In the genomic region with DNA sequence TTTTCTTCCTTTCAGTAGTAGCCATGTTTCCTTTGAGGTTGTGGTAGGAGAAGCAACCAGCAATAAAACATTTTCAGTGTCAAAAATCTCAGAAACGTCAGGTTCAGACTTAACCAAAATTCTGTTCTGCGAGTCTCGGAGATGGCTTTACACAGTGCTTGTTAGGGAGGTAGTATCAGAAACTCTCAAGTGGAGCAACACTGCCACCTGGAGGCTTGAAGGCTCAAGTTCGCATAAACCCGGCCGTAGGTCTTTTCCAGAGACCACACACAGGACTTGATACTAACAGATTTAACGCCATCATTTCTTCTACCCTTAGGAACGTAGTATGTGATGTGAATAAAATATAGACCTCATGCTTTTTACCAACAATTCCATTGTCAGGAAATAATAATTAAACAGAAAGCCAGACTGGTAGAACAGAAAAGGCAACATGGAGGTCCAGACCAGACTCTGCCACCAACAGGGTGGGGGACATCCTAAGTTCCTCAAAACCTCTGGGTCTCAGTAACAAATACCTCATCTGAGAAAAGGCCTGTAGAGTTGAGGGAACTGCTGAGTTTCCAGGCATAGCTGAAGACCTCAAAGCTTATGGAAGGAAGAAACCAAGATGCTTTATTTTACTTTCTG, we compare ENCODE assay signal across 8 cellular contexts. TPM values are rescaled to one million over a fixed set of nuclear protein-coding genes. Genes with fewer than 3 reads are reported as not detected.
DNase-seq lines count a peak whose midpoint lies in the region; ATAC-seq and TF ChIP-seq lines count a peak whose summit lies in the region.

No MANE protein-coding gene starts in this region.

- peak overlapping the region; percentile 20; the same call in 1 of the 2 replicates for H3K9ac ChIP-seq in IMR-90 (ENCODE audit: low read depth, low read length)
- peak overlapping the region; percentile 51 for H3K9ac ChIP-seq in OCI-LY3 (ENCODE audit: low read length)

- H3K4me1 ChIP-seq in IMR-90 (ENCODE audit: control insufficient read depth, insufficient read depth, low read length) (peaks cover 5% of the 10 kb centered on the region), OCI-LY3 (ENCODE audit: low read length) (peaks cover 45% of the 10 kb centered on the region)

- CTCF ChIA-PET in IMR-90 (lab: Yijun Ruan, JAX), result interaction anchor here (0.8 to 1.6 kb wide), 2 partner anchors 974 to 1115 kb away, joined by 3 to 4 read pairs; no protein-coding TSS in a partner anchor

- peaks cover 3% of the 10 kb centered on the region; the same call in 1 of the 2 replicates for H3K9me1 ChIP-seq in IMR-90 (ENCODE audit: insufficient read depth, low read length)

- H2BK120ac ChIP-seq in IMR-90 (ENCODE audit: low read depth, low read length), result peak overlapping the region; percentile 86

- peak overlapping the region; percentile 86 for H2BK20ac ChIP-seq in IMR-90 (ENCODE audit: low read depth, low read length)

- H3K4me2 ChIP-seq in IMR-90 (ENCODE audit: low read depth, low read length) (no peak overlapping the region), OCI-LY3 (ENCODE audit: low read length) (peak overlapping the region; percentile 94)

- H3K4me3 Mint-ChIP-seq in natural killer cell, result peak overlapping the region; percentile 89

- POLR2A ChIA-PET in IMR-90 (lab: Charles Lee; ENCODE audit: unreplicated experiment), result no interaction called here

- H3K27me3 ChIP-seq in IMR-90 (ENCODE audit: control insufficient read depth, insufficient read depth, low read length) (no peaks in the 10 kb centered on the region), OCI-LY3 (ENCODE audit: low read depth, low read length) (no peaks in the 10 kb centered on the region)

- H2AFZ ChIP-seq in IMR-90 (replicated peaks; ENCODE audit: low read length, poor library complexity), result no peak overlapping the region
- no peak overlapping the region for H2AFZ ChIP-seq in OCI-LY3 (ENCODE audit: low read depth, low read length)

- no peaks in the 10 kb centered on the region for H3K27me3 Mint-ChIP-seq in natural killer cell (ENCODE audit: low read depth in 2 of 2)

- dilution Hi-C loops in IMR-90 (cut with HindIII; ENCODE audit: low sequenced_read_pairs, unreplicated experiment), result no loop called here

- in situ Hi-C loops in IMR-90 (cut with MboI; ENCODE audit: low sequenced_read_pairs), result loop anchor here (5.0 kb wide), 1 partner anchor 971 kb away; no protein-coding TSS in a partner anchor

- H2AK9ac ChIP-seq in IMR-90 (replicated peaks; ENCODE audit: low read depth, low read length, poor library complexity), result no peak overlapping the region

- ATAC-seq in GM21526 (IDR thresholded peaks at IDR 0.05; ENCODE audit: low FRiP score, unreplicated experiment), result peak; percentile 92
- ATAC-seq in IMR-90 (ENCODE audit: low read depth), result peak; percentile 86
- peak; percentile 77 to 89 (median 81) for ATAC-seq in natural killer cell

- H4K20me1 ChIP-seq in IMR-90 (ENCODE audit: insufficient read depth, low read length) (no peaks in the 10 kb centered on the region), OCI-LY3 (ENCODE audit: insufficient read depth, low read length) (peaks cover 92% of the 10 kb centered on the region)

- no peak overlapping the region for H4K5ac ChIP-seq in IMR-90 (ENCODE audit: low read depth, low read length)

- H2BK5ac ChIP-seq in IMR-90 (ENCODE audit: low read depth, low read length, poor library complexity, severe bottlenecking), result peak overlapping the region; percentile 44

- no peaks in the 10 kb centered on the region for H3K9me3 Mint-ChIP-seq in natural killer cell

- peak; percentile 98 for TF ChIP-seq RAD21 in IMR-90 (IDR thresholded peaks at IDR 0.05; ENCODE audit: low read length)

- H4K91ac ChIP-seq in IMR-90 (ENCODE audit: insufficient read depth, low read depth, low read length), result peak overlapping the region; percentile 64; the same call in 1 of the 2 replicates

- DNase-seq in DMS114 treated with DMSO at 0.1 percent for 48 hours (lab: John Stamatoyannopoulos, UW; ENCODE audit: unreplicated experiment) (peak; percentile 71), IMR-90 (peak; percentile 89), activated T-cell treated with anti-CD3 and anti-CD28 coated beads for 4 hours (peak; percentile 86), erythroblast (lab: John Stamatoyannopoulos, UW) (peak; percentile 79 to 88), natural killer cell (peak; percentile 78)
- peak; percentile 56 to 90 (median 81) for DNase-seq in stimulated activated naive CD4-positive, alpha-beta T cell (lab: John Stamatoyannopoulos, UW)

- peaks cover 84 to 92% of the 10 kb centered on the region in 2 donors for H3K4me1 Mint-ChIP-seq in natural killer cell

- peaks cover 18% of the 10 kb centered on the region for H3K36me3 Mint-ChIP-seq in natural killer cell

- peaks cover 100% of the 10 kb centered on the region for H3K79me2 ChIP-seq in OCI-LY3 (ENCODE audit: low read length)

- H3K27ac Mint-ChIP-seq in natural killer cell, result peak overlapping the region; percentile 91 to 95

- no peak overlapping the region for H3K4me3 ChIP-seq in IMR-90 (ENCODE audit: insufficient read depth, low read depth, low read length)
- H3K4me3 ChIP-seq in OCI-LY3 (ENCODE audit: low read length), result peak overlapping the region; percentile 99

- TF ChIP-seq CTCF in IMR-90 (conservative IDR thresholded peaks at IDR 0.05; ENCODE audit: low read depth, low read length), result peak; percentile 91
- peak; percentile 75 for TF ChIP-seq CTCF in OCI-LY3 (IDR thresholded peaks at IDR 0.05; ENCODE audit: low read depth, low read length)
- TF ChIP-seq CTCF in natural killer cell (IDR thresholded peaks at IDR 0.05), result peak; percentile 78

- H3K14ac ChIP-seq in IMR-90 (replicated peaks; ENCODE audit: low read depth, low read length), result peak overlapping the region; percentile 58; the same call in 1 of the 2 replicates

- intact Hi-C loops in IMR-90 (cut with micrococcal nuclease), result loop anchor here (1.0 to 10.0 kb wide), 9 partner anchors 48 to 1109 kb away; no protein-coding TSS in a partner anchor
- intact Hi-C loops in natural killer cell (cut with micrococcal nuclease), result loop anchor here (1.0 to 10.0 kb wide), 10 partner anchors 8 to 1109 kb away; a partner anchor contains a TSS

- peak overlapping the region; percentile 18; the same call in 1 of the 2 replicates for H3K18ac ChIP-seq in IMR-90 (ENCODE audit: low read depth, low read length)

- H3K4ac ChIP-seq in IMR-90 (ENCODE audit: low read depth, low read length), result peak overlapping the region; percentile 70; the same call in 1 of the 2 replicates

- H3K27ac ChIP-seq in IMR-90 (ENCODE audit: insufficient read depth, low read length) (peak overlapping the region; percentile 26; the same call in 1 of the 2 replicates), OCI-LY3 (ENCODE audit: low read length) (peak overlapping the region; percentile 94)

- WGBS in IMR-90 (ENCODE audit: extremely low coverage in 2 of 2, insufficient read length in 1 of 2), 2 experiments, result no CpG with 5 or more reads among the region's 8 CpGs

- H3K56ac ChIP-seq in IMR-90 (ENCODE audit: extremely low read depth, insufficient read depth, low read length), result no peak overlapping the region; the same call in 1 of the 2 replicates

- H3K36me3 ChIP-seq in IMR-90 (ENCODE audit: control insufficient read depth, insufficient read depth, low read length), result peaks cover 5% of the 10 kb centered on the region
- peaks cover 74% of the 10 kb centered on the region for H3K36me3 ChIP-seq in OCI-LY3 (replicated peaks; ENCODE audit: low read depth, low read length)

- peak overlapping the region; percentile 74; the same call in 1 of the 3 replicates for H2BK15ac ChIP-seq in IMR-90 (ENCODE audit: low read depth, low read length)

- no TSS peak for BruUV-seq in IMR-90 (replicated peaks; lab: Mats Ljungman, UMichigan)

- TF ChIP-seq POLR2A in IMR-90 (IDR thresholded peaks at IDR 0.05; ENCODE audit: low read depth, low read length) (no peak; the same call in 1 of the 2 replicates), erythroblast (IDR thresholded peaks at IDR 0.05; ENCODE audit: low read length) (no peak)

- H3K9me3 ChIP-seq in IMR-90 (ENCODE audit: control insufficient read depth, insufficient read depth, low read length), result no peaks in the 10 kb centered on the region
- no peaks in the 10 kb centered on the region for H3K9me3 ChIP-seq in OCI-LY3 (ENCODE audit: insufficient read depth, low read length)

- H3K23ac ChIP-seq in IMR-90 (ENCODE audit: low read depth, low read length), result peak overlapping the region; percentile 53; the same call in 1 of the 2 replicates

- H2AK5ac ChIP-seq in IMR-90 (ENCODE audit: low read depth, low read length), result peak overlapping the region; percentile 90

- H4K8ac ChIP-seq in IMR-90 (ENCODE audit: low read depth in 2 of 2, low read length in 2 of 2), result peak overlapping the region in 1 of 2 experiments; percentile 69; a peak in 2 of 4 replicates

- H3K79me1 ChIP-seq in IMR-90 (ENCODE audit: low read depth in 1 of 2, low read length in 2 of 2), result peaks cover 3 to 30% of the 10 kb centered on the region in 2 experiments; a peak in 2 of 4 replicates

TF ChIP-seq in IMR-90, 13 proteins besides CTCF, POLR2A, EP300 and RAD21:
- TF ChIP-seq, protein P1, sequence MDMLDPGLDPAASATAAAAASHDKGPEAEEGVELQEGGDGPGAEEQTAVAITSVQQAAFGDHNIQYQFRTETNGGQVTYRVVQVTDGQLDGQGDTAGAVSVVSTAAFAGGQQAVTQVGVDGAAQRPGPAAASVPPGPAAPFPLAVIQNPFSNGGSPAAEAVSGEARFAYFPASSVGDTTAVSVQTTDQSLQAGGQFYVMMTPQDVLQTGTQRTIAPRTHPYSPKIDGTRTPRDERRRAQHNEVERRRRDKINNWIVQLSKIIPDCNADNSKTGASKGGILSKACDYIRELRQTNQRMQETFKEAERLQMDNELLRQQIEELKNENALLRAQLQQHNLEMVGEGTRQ (IDR thresholded peaks at IDR 0.05; ENCODE audit: low read depth, low read length), result no peak
- TF ChIP-seq MXI1 (IDR thresholded peaks at IDR 0.05; ENCODE audit: borderline replicate concordance, low read depth, low read length) (no peak), BHLHE40 (IDR thresholded peaks at IDR 0.05; ENCODE audit: low read depth, low read length) (no peak), SMC3 (IDR thresholded peaks at IDR 0.05; ENCODE audit: low read depth, low read length) (peak; percentile 98)

RNA-seq across cellular contexts. Expression of a gene that starts 8.5 kb away (rescaled TPM):
- total RNA-seq in IMR-90 (2012; rRNA removed), result 7.9 and 10.6 TPM in 2 replicates
- 10.1 and 15.4 TPM in 2 replicates for polyA plus RNA-seq in IMR-90 (2012; rRNA removed)
- 9.9 and 20.9 TPM in 2 replicates for polyA plus RNA-seq in IMR-90 (2012; cell fraction: cytosol; rRNA removed)
- 11.4 and 25.1 TPM in 2 replicates for polyA plus RNA-seq in IMR-90 (2012; cell fraction: nucleus; rRNA removed; ENCODE audit: low replicate concordance)
- total RNA-seq in natural killer cell, result 100 to 1,000 TPM; 112 to 126 (median 117) TPM
